ENCODE assay signal across 1 cellular context in genomic region chr17:77295410-77295809, GRCh38.
TF ChIP-seq lines count a peak whose summit lies in the region.

No MANE protein-coding gene starts in this region.

TF ChIP-seq in HepG2, 621 proteins besides CTCF, POLR2A, EP300 and RAD21 (continued from another document and continues in another):
- peak; percentile 51; the same call in 1 of the 2 replicates for TF ChIP-seq KDM5B (CRISPR knock-in tag; IDR thresholded peaks at IDR 0.05; ENCODE audit: borderline replicate concordance)
- TF ChIP-seq U2AF1 (optimal IDR thresholded peaks at IDR 0.05; ENCODE audit: low read depth, low read length) = no peak
- no peak for TF ChIP-seq RERE (CRISPR knock-in tag; IDR thresholded peaks at IDR 0.05; ENCODE audit: low read depth)
- no peak for TF ChIP-seq PLRG1 (conservative IDR thresholded peaks at IDR 0.05)
- no peak for TF ChIP-seq GLMP (CRISPR knock-in tag; IDR thresholded peaks at IDR 0.05; ENCODE audit: borderline replicate concordance)
- no peak for TF ChIP-seq JDP2 (CRISPR knock-in tag; IDR thresholded peaks at IDR 0.05; ENCODE audit: borderline replicate concordance)
- no peak for TF ChIP-seq MTERF4 (CRISPR knock-in tag; IDR thresholded peaks at IDR 0.05)
- TF ChIP-seq ONECUT2 (CRISPR knock-in tag; IDR thresholded peaks at IDR 0.05) = no peak
- TF ChIP-seq ZNF598 (CRISPR knock-in tag; IDR thresholded peaks at IDR 0.05; ENCODE audit: borderline replicate concordance) = no peak
- TF ChIP-seq ZNF263 (CRISPR knock-in tag; IDR thresholded peaks at IDR 0.05) = no peak; the same call in 1 of the 2 replicates
- TF ChIP-seq TFDP1 (CRISPR knock-in tag; IDR thresholded peaks at IDR 0.05; ENCODE audit: borderline replicate concordance) = no peak
- no peak for TF ChIP-seq CREB1 (IDR thresholded peaks at IDR 0.05)
- no peak for TF ChIP-seq CREB1 (CRISPR knock-in tag; IDR thresholded peaks at IDR 0.05)
- no peak for TF ChIP-seq ZNF275 (CRISPR knock-in tag; IDR thresholded peaks at IDR 0.05; ENCODE audit: borderline replicate concordance)
- no peak for TF ChIP-seq MLX (CRISPR knock-in tag; IDR thresholded peaks at IDR 0.05)
- no peak for TF ChIP-seq SRSF9 (IDR thresholded peaks at IDR 0.05; ENCODE audit: borderline replicate concordance, insufficient read depth, low read depth, low read length, poor library complexity, severe bottlenecking)
- TF ChIP-seq FOXA3 (CRISPR knock-in tag; IDR thresholded peaks at IDR 0.05) = no peak
- TF ChIP-seq ZNF138 (CRISPR knock-in tag; IDR thresholded peaks at IDR 0.05; ENCODE audit: low read depth) = no peak
- no peak for TF ChIP-seq CREBL2 (CRISPR knock-in tag; IDR thresholded peaks at IDR 0.05; ENCODE audit: borderline replicate concordance)
- no peak for TF ChIP-seq ZNF431 (CRISPR knock-in tag; IDR thresholded peaks at IDR 0.05; ENCODE audit: borderline replicate concordance, low read depth)
- TF ChIP-seq PRPF4 (IDR thresholded peaks at IDR 0.05; ENCODE audit: low read depth, low read length, poor library complexity, severe bottlenecking) = no peak
- TF ChIP-seq ADNP (CRISPR knock-in tag; IDR thresholded peaks at IDR 0.05) = no peak
- 0 out of 2 replicates have a peak, but pooled peaks have one; percentile 28 for TF ChIP-seq NRL (CRISPR knock-in tag; IDR thresholded peaks at IDR 0.05; ENCODE audit: borderline replicate concordance)
- no peak for TF ChIP-seq ZNF850 (CRISPR knock-in tag; conservative IDR thresholded peaks at IDR 0.05)
- TF ChIP-seq CENPBD1 (CRISPR knock-in tag; IDR thresholded peaks at IDR 0.05; ENCODE audit: borderline replicate concordance, low read depth) = no peak
- TF ChIP-seq ETS1 (CRISPR knock-in tag; IDR thresholded peaks at IDR 0.05) = no peak
- TF ChIP-seq ZNF441 (CRISPR knock-in tag; IDR thresholded peaks at IDR 0.05; ENCODE audit: borderline replicate concordance) = no peak
- no peak for TF ChIP-seq HMGXB3 (CRISPR knock-in tag; IDR thresholded peaks at IDR 0.05; ENCODE audit: borderline replicate concordance)
- no peak for TF ChIP-seq RARG (CRISPR knock-in tag; IDR thresholded peaks at IDR 0.05; ENCODE audit: low read depth)
- no peak for TF ChIP-seq HNRNPL (IDR thresholded peaks at IDR 0.05; ENCODE audit: low read depth, low read length)
- no peak for TF ChIP-seq FOXP1 (IDR thresholded peaks at IDR 0.05)
- TF ChIP-seq FOXP1 (CRISPR knock-in tag; IDR thresholded peaks at IDR 0.05) = no peak
- TF ChIP-seq TFE3 (CRISPR knock-in tag; IDR thresholded peaks at IDR 0.05) = no peak
- 0 out of 2 replicates have a peak, but pooled peaks have one; percentile 16 for TF ChIP-seq GABPB1 (CRISPR knock-in tag; IDR thresholded peaks at IDR 0.05)
- no peak for TF ChIP-seq SETDB1 (CRISPR knock-in tag; IDR thresholded peaks at IDR 0.05; ENCODE audit: borderline replicate concordance)
- TF ChIP-seq AGO2 (optimal IDR thresholded peaks at IDR 0.05; ENCODE audit: low read depth, low read length) = peak; percentile 48
- no peak for TF ChIP-seq MAF1 (CRISPR knock-in tag; IDR thresholded peaks at IDR 0.05; ENCODE audit: borderline replicate concordance)
- TF ChIP-seq RFX3 (CRISPR knock-in tag; IDR thresholded peaks at IDR 0.05) = no peak
